Comparison of ENCODE assay signal across 9 cellular contexts in genomic region chr20:3068986-3069900, GRCh38. TPM values are rescaled to one million over a fixed set of nuclear protein-coding genes. Genes with fewer than 3 reads are reported as not detected.
DNase-seq lines count a peak whose midpoint lies in the region; ATAC-seq and FAIRE-seq lines count a peak whose summit lies in the region.
"Had no signal": no experiment of that assay in that cellular context is flagged by ENCODE, and none has a peak within 500 bp of the region (broad histone marks: within the 10 kb centered on the region; RNA-seq: fewer than 3 reads in every experiment).

No MANE protein-coding gene starts in this region.

- H3K27me3 ChIP-seq in small intestine (ENCODE audit: control insufficient read depth in 2 of 2, insufficient read depth in 2 of 2, low read length in 2 of 2) = no peaks in the 10 kb centered on the region

- no peaks in the 10 kb centered on the region for H3K36me3 ChIP-seq in small intestine (ENCODE audit: control insufficient read depth in 2 of 2, insufficient read depth in 2 of 2, low read length in 2 of 2)

- WGBS in small intestine, 3 donors = 64 to 79% (median 65%) methylated on average over 8 of the region's 8 CpGs

- ATAC-seq in HG03175 (IDR thresholded peaks at IDR 0.05; ENCODE audit: unreplicated experiment) = no peak

- H3K9me3 ChIP-seq in small intestine (ENCODE audit: control insufficient read depth, low read depth) = no peaks in the 10 kb centered on the region

- no peak overlapping the region for H3K27ac ChIP-seq in small intestine (ENCODE audit: low read depth in 1 of 2, low read length in 1 of 2)

- H3K4me1 ChIP-seq in small intestine (ENCODE audit: control insufficient read depth in 2 of 2, insufficient read depth in 1 of 2, low read depth in 1 of 2, low read length in 1 of 2) = peaks cover 0 to 3% of the 10 kb centered on the region in 2 donors

- FAIRE-seq in small intestine (lab: Jason Lieb, UNC) = no peak

- H3K4me3 ChIP-seq in small intestine (ENCODE audit: low read depth in 1 of 2, low read length in 2 of 2) = no peak overlapping the region

- peak; percentile 34 for DNase-seq in activated gamma-delta T cell treated with Interleukin-2 at 50 U/mL for 16 hours
- no peak for DNase-seq in activated gamma-delta T cell (lab: John Stamatoyannopoulos, UW)
- DNase-seq in NCI-H2107 treated with DMSO at 0.1 percent for 48 hours (lab: John Stamatoyannopoulos, UW; ENCODE audit: unreplicated experiment) = peak; percentile 78
- DNase-seq in activated naive CD4-positive, alpha-beta T cell treated with anti-CD3 and anti-CD28 coated beads, Interleukin-2, amount 50 U/mL, for 16 hours = peak; percentile 28
- peak; percentile 68 for DNase-seq in small intestine
- DNase-seq in T1000 (lab: John Stamatoyannopoulos, UW) = no peak
- DNase-seq in hippocampal formation (lab: John Stamatoyannopoulos, UW) = no peak
- DNase-seq: stimulated activated CD4-positive, alpha-beta T cell treated with anti-CD3 and anti-CD28 coated beads, Interleukin-2, amount 100 ng/mL, for 48 hours had no signal

RNA-seq across cellular contexts. Expression of gene OXT, which starts 2.2 kb away (rescaled TPM):
- polyA plus RNA-seq in small intestine = 10 to 100 TPM in 2 of 3 donors, 1 to 10 TPM in 1; 2.7 to 45.8 (median 36.2) TPM

RNA-seq across cellular contexts. Expression of gene AVP, which starts 15.3 kb away (rescaled TPM):
- 1 to 10 TPM in 1 of 3 donors, not detected in 2; 2.7 TPM for polyA plus RNA-seq in small intestine

RNA-seq across cellular contexts. Expression of gene MRPS26, which starts 23.4 kb away (rescaled TPM):
- 10 to 100 TPM; 58.4 to 77.5 (median 75.4) TPM for polyA plus RNA-seq in small intestine

RNA-seq across cellular contexts. Expression of gene GNRH2, which starts 25.8 kb away (rescaled TPM):
- under 1 TPM in 1 of 3 donors, not detected in 2; 0.15 TPM for polyA plus RNA-seq in small intestine

Comparison
In these comparisons a context has a peak if more than half of its experiments do, and no peak if none do; other contexts are left out.
1. DNase-seq: peak in activated gamma-delta T cell treated with Interleukin-2 at 50 U/mL for 16 hours (single experiment), NCI-H2107 treated with DMSO at 0.1 percent for 48 hours (single experiment), activated naive CD4-positive, alpha-beta T cell treated with anti-CD3 and anti-CD28 coated beads, Interleukin-2, amount 50 U/mL, for 16 hours (single experiment) and small intestine (single experiment); none in activated gamma-delta T cell (single experiment), T1000 (single experiment) and hippocampal formation (0 of 2).